8 cellular contexts compared by ENCODE assay signal in genomic region chr5:138336952-138337684, GRCh38. TPM values are rescaled to one million over a fixed set of nuclear protein-coding genes. Genes with fewer than 3 reads are reported as not detected.
DNase-seq lines count a peak whose midpoint lies in the region; ATAC-seq and TF ChIP-seq lines count a peak whose summit lies in the region.

No MANE protein-coding gene starts in this region.

- ATAC-seq in HG02610 (IDR thresholded peaks at IDR 0.05; ENCODE audit: unreplicated experiment): peak; percentile 24
- peak; percentile 15 for ATAC-seq in activated CD8-positive, alpha-beta T cell treated with anti-CD3 and anti-CD28 coated beads for 36 hours

- no peak for TF ChIP-seq CTCF in activated CD8-positive, alpha-beta T cell treated with anti-CD3 and anti-CD28 coated beads for 36 hours (IDR thresholded peaks at IDR 0.05)
- no peak for TF ChIP-seq CTCF in fibroblast of villous mesenchyme (IDR thresholded peaks at IDR 0.05; ENCODE audit: insufficient read depth, low read depth, low read length)
- no peak for TF ChIP-seq CTCF in nephron progenitor cell (IDR thresholded peaks at IDR 0.05)

- H3K27me3 Mint-ChIP-seq in activated naive CD4-positive, alpha-beta T cell treated with anti-CD3 and anti-CD28 coated beads, Interleukin-2, amount 10 ng/mL, durations not matched to agents 7 days and 5 days: peaks cover 3% of the 10 kb centered on the region
- no peaks in the 10 kb centered on the region for H3K27me3 Mint-ChIP-seq in activated CD8-positive, alpha-beta T cell treated with anti-CD3 and anti-CD28 coated beads for 36 hours
- peaks cover 3% of the 10 kb centered on the region for H3K27me3 Mint-ChIP-seq in nephron progenitor cell (ENCODE audit: low read depth, poor library complexity)

- peak overlapping the region; percentile 94 for H3K4me3 ChIP-seq in fibroblast of villous mesenchyme (ENCODE audit: low read depth, low read length)

- H3K4me3 Mint-ChIP-seq in activated naive CD4-positive, alpha-beta T cell treated with anti-CD3 and anti-CD28 coated beads, Interleukin-2, amount 10 ng/mL, durations not matched to agents 7 days and 5 days: peak overlapping the region; percentile 92
- peak overlapping the region; percentile 91 for H3K4me3 Mint-ChIP-seq in activated CD8-positive, alpha-beta T cell treated with anti-CD3 and anti-CD28 coated beads for 36 hours
- peak overlapping the region; percentile 89 for H3K4me3 Mint-ChIP-seq in nephron progenitor cell

- peak overlapping the region; percentile 96 for H3K27ac Mint-ChIP-seq in activated naive CD4-positive, alpha-beta T cell treated with anti-CD3 and anti-CD28 coated beads, Interleukin-2, amount 10 ng/mL, durations not matched to agents 7 days and 5 days
- H3K27ac Mint-ChIP-seq in activated CD8-positive, alpha-beta T cell treated with anti-CD3 and anti-CD28 coated beads for 36 hours: peak overlapping the region; percentile 96
- H3K27ac Mint-ChIP-seq in nephron progenitor cell: peak overlapping the region; percentile 100

- CTCF ChIA-PET in activated naive CD4-positive, alpha-beta T cell treated with anti-CD3 and anti-CD28 coated beads, Interleukin-2, amount 10 ng/mL, durations not matched to agents 7 days and 5 days (lab: Charles Lee): interaction anchor here (13.2 kb wide), 1 partner anchor 15 kb away, joined by 209 read pairs; the partner anchor contains the start of gene KDM3B
- CTCF ChIA-PET in activated CD8-positive, alpha-beta T cell treated with anti-CD3 and anti-CD28 coated beads for 36 hours (lab: Charles Lee): interaction anchor here (1.1 to 15.5 kb wide), 3 partner anchors 15 to 120 kb away, joined by 3 to 322 read pairs (median 4); partner anchors contain the start of gene KDM3B

- no peaks in the 10 kb centered on the region for H3K9me3 Mint-ChIP-seq in activated naive CD4-positive, alpha-beta T cell treated with anti-CD3 and anti-CD28 coated beads, Interleukin-2, amount 10 ng/mL, durations not matched to agents 7 days and 5 days
- no peaks in the 10 kb centered on the region for H3K9me3 Mint-ChIP-seq in activated CD8-positive, alpha-beta T cell treated with anti-CD3 and anti-CD28 coated beads for 36 hours
- no peaks in the 10 kb centered on the region for H3K9me3 Mint-ChIP-seq in nephron progenitor cell

- peak; percentile 85 for DNase-seq in activated naive CD4-positive, alpha-beta T cell treated with anti-CD3 and anti-CD28 coated beads, Interleukin-2, amount 10 ng/mL, durations not matched to agents 7 days and 5 days
- no peak for DNase-seq in activated naive CD4-positive, alpha-beta T cell treated with Interleukin-2 at 50 U/mL for 16 hours
- DNase-seq in NCI-H1930 (lab: John Stamatoyannopoulos, UW) (peak; percentile 68 to 74), fibroblast of villous mesenchyme (ENCODE audit: low read depth) (peak; percentile 88), nephron progenitor cell (peak; percentile 79), T1000 (lab: John Stamatoyannopoulos, UW) (no peak)
- peak; percentile 82 for DNase-seq in activated CD8-positive, alpha-beta T cell treated with anti-CD3 and anti-CD28 coated beads for 36 hours

- POLR2A ChIA-PET in activated CD8-positive, alpha-beta T cell treated with anti-CD3 and anti-CD28 coated beads for 36 hours (lab: Charles Lee): interaction anchor here (1.0 to 6.1 kb wide), 3 partner anchors 13 to 205 kb away, joined by 3 to 156 read pairs (median 4); partner anchors contain the start of gene KDM3B

- peaks cover 45% of the 10 kb centered on the region for H3K4me1 Mint-ChIP-seq in activated naive CD4-positive, alpha-beta T cell treated with anti-CD3 and anti-CD28 coated beads, Interleukin-2, amount 10 ng/mL, durations not matched to agents 7 days and 5 days
- peaks cover 31% of the 10 kb centered on the region for H3K4me1 Mint-ChIP-seq in activated CD8-positive, alpha-beta T cell treated with anti-CD3 and anti-CD28 coated beads for 36 hours (ENCODE audit: low read depth)
- peaks cover 56% of the 10 kb centered on the region for H3K4me1 Mint-ChIP-seq in nephron progenitor cell

- peaks cover 11% of the 10 kb centered on the region for H3K36me3 Mint-ChIP-seq in activated naive CD4-positive, alpha-beta T cell treated with anti-CD3 and anti-CD28 coated beads, Interleukin-2, amount 10 ng/mL, durations not matched to agents 7 days and 5 days
- peaks cover 14% of the 10 kb centered on the region for H3K36me3 Mint-ChIP-seq in activated CD8-positive, alpha-beta T cell treated with anti-CD3 and anti-CD28 coated beads for 36 hours (ENCODE audit: low read depth)
- peaks cover 18% of the 10 kb centered on the region for H3K36me3 Mint-ChIP-seq in nephron progenitor cell (ENCODE audit: low read depth)

- intact Hi-C loops in activated CD8-positive, alpha-beta T cell treated with anti-CD3 and anti-CD28 coated beads for 36 hours (cut with micrococcal nuclease): loop anchor here (10.0 kb wide), 1 partner anchor 122 kb away; the partner anchor contains the start of gene CDC23

RNA-seq across cellular contexts. Expression of gene FAM53C, which starts 0.9 kb away (rescaled TPM):
- 10 to 100 TPM; 25.8 to 29.1 TPM for total RNA-seq in activated CD8-positive, alpha-beta T cell treated with anti-CD3 and anti-CD28 coated beads for 36 hours
- total RNA-seq in fibroblast of villous mesenchyme: 34.1 and 46.6 TPM in 2 replicates

RNA-seq across cellular contexts. Expression of gene CDC25C, which starts 5.5 kb away (rescaled TPM):
- 10 to 100 TPM; 12.2 to 14.6 TPM for total RNA-seq in activated CD8-positive, alpha-beta T cell treated with anti-CD3 and anti-CD28 coated beads for 36 hours
- 4.8 and 6.9 TPM in 2 replicates for total RNA-seq in fibroblast of villous mesenchyme

RNA-seq across cellular contexts. Expression of gene KDM3B, which starts 15.4 kb away (rescaled TPM):
- 10 to 100 TPM; 41.6 to 41.9 TPM for total RNA-seq in activated CD8-positive, alpha-beta T cell treated with anti-CD3 and anti-CD28 coated beads for 36 hours
- total RNA-seq in fibroblast of villous mesenchyme: 45.1 and 51.4 TPM in 2 replicates

Comparison
In these comparisons a context has a peak if more than half of its experiments do, and no peak if none do; other contexts are left out.
1. DNase-seq: peak in activated naive CD4-positive, alpha-beta T cell treated with anti-CD3 and anti-CD28 coated beads, Interleukin-2, amount 10 ng/mL, durations not matched to agents 7 days and 5 days (single experiment), NCI-H1930 (2 of 2), activated CD8-positive, alpha-beta T cell treated with anti-CD3 and anti-CD28 coated beads for 36 hours (single experiment), fibroblast of villous mesenchyme (single experiment) and nephron progenitor cell (single experiment); none in activated naive CD4-positive, alpha-beta T cell treated with Interleukin-2 at 50 U/mL for 16 hours (single experiment) and T1000 (single experiment).
2. Peak in every context shown above with its lines, with median percentiles within 50 percentile points of each other: H3K27ac Mint-ChIP-seq and H3K4me3 Mint-ChIP-seq.